ENCODE assay signal across 13 cellular contexts in the genomic region with DNA sequence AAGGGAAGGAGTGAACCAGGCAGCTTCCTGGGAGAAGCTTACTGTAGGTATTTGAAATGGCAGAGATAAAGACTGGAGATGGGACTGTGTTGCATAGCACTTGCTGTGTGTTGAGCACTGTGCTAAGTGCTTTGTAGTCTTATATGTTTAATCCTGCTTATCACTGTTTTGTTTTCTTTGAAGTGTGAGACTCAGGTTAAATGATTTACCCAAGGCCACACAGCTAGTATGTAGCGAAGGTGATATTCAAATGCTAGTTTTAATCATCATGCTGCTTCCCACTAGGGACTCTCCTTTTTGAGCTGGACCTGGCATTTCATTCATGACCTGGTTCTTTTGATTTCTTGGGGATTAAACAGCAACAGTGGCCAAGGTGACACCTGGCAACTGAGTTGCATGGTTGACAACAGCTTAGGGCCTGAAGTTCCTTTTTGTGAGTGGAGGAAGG.
DNase-seq lines count a peak whose midpoint lies in the region; ATAC-seq and TF ChIP-seq lines count a peak whose summit lies in the region.
"Had no signal": no experiment of that assay in that cellular context is flagged by ENCODE, and none has a peak within 500 bp of the region (broad histone marks: within the 10 kb centered on the region; RNA-seq: fewer than 3 reads in every experiment).

No MANE protein-coding gene starts in this region.

- DNase-seq in stimulated activated naive CD8-positive, alpha-beta T cell treated with anti-CD3 and anti-CD28 coated beads, Interleukin-15, amount 100 ng/mL, for 72 hours: no peak
- peak; percentile 53 for DNase-seq in SW480 (ENCODE audit: low spot score)
- peak; percentile 37 for DNase-seq in kidney tubule cell (ENCODE audit: low spot score)
- no peak for DNase-seq in NCI-H1105 treated with DMSO at 0.1 percent for 48 hours (lab: John Stamatoyannopoulos, UW)
- DNase-seq in NCI-H526 (lab: John Stamatoyannopoulos, UW): no peak
- DNase-seq: activated gamma-delta T cell; RPMI8226; stimulated activated CD4-positive, alpha-beta T cell treated with anti-CD3 and anti-CD28 coated beads, Interleukin-1b, Interleukin-23, amount 100 ng/mL, for 48 hours; T-helper 1 cell had no signal

- no peak for ATAC-seq in stimulated activated naive CD8-positive, alpha-beta T cell treated with anti-CD3 and anti-CD28 coated beads, Interleukin-15, amount 100 ng/mL, for 72 hours
- ATAC-seq in GM18505 (IDR thresholded peaks at IDR 0.05; ENCODE audit: unreplicated experiment): no peak
- no peak for ATAC-seq in GM19035 (IDR thresholded peaks at IDR 0.05; ENCODE audit: unreplicated experiment)
- ATAC-seq: gastroesophageal sphincter had no signal

- no peaks in the 10 kb centered on the region for H3K9me3 Mint-ChIP-seq in stimulated activated naive CD8-positive, alpha-beta T cell treated with anti-CD3 and anti-CD28 coated beads, Interleukin-15, Interleukin-2, amounts not matched to agents 100 ng/mL and 50 ng/mL, for 24 hours
- H3K9me3 Mint-ChIP-seq in stimulated activated naive CD8-positive, alpha-beta T cell treated with anti-CD3 and anti-CD28 coated beads, Interleukin-15, amount 100 ng/mL, for 72 hours: no peaks in the 10 kb centered on the region

- H3K4me3 Mint-ChIP-seq in stimulated activated naive CD8-positive, alpha-beta T cell treated with anti-CD3 and anti-CD28 coated beads, Interleukin-15, Interleukin-2, amounts not matched to agents 100 ng/mL and 50 ng/mL, for 24 hours: no peak overlapping the region
- H3K4me3 Mint-ChIP-seq in stimulated activated naive CD8-positive, alpha-beta T cell treated with anti-CD3 and anti-CD28 coated beads, Interleukin-15, amount 100 ng/mL, for 72 hours: no peak overlapping the region

- no peaks in the 10 kb centered on the region for H3K27me3 Mint-ChIP-seq in stimulated activated naive CD8-positive, alpha-beta T cell treated with anti-CD3 and anti-CD28 coated beads, Interleukin-15, Interleukin-2, amounts not matched to agents 100 ng/mL and 50 ng/mL, for 24 hours
- H3K27me3 Mint-ChIP-seq in stimulated activated naive CD8-positive, alpha-beta T cell treated with anti-CD3 and anti-CD28 coated beads, Interleukin-15, amount 100 ng/mL, for 72 hours: no peaks in the 10 kb centered on the region

- peak overlapping the region; percentile 42 for H3K27ac Mint-ChIP-seq in stimulated activated naive CD8-positive, alpha-beta T cell treated with anti-CD3 and anti-CD28 coated beads, Interleukin-15, Interleukin-2, amounts not matched to agents 100 ng/mL and 50 ng/mL, for 24 hours
- H3K27ac Mint-ChIP-seq in stimulated activated naive CD8-positive, alpha-beta T cell treated with anti-CD3 and anti-CD28 coated beads, Interleukin-15, amount 100 ng/mL, for 72 hours: no peak overlapping the region

- no peak for TF ChIP-seq POLR2A in GM18505 (IDR thresholded peaks at IDR 0.05; ENCODE audit: borderline replicate concordance, extremely low read depth, insufficient read depth, insufficient read length)

- peaks cover 5% of the 10 kb centered on the region for H3K36me3 Mint-ChIP-seq in stimulated activated naive CD8-positive, alpha-beta T cell treated with anti-CD3 and anti-CD28 coated beads, Interleukin-15, Interleukin-2, amounts not matched to agents 100 ng/mL and 50 ng/mL, for 24 hours (ENCODE audit: low read depth)

- peaks cover 56% of the 10 kb centered on the region for H3K4me1 Mint-ChIP-seq in stimulated activated naive CD8-positive, alpha-beta T cell treated with anti-CD3 and anti-CD28 coated beads, Interleukin-15, Interleukin-2, amounts not matched to agents 100 ng/mL and 50 ng/mL, for 24 hours (ENCODE audit: low read depth)
- H3K4me1 Mint-ChIP-seq in stimulated activated naive CD8-positive, alpha-beta T cell treated with anti-CD3 and anti-CD28 coated beads, Interleukin-15, amount 100 ng/mL, for 72 hours: peaks cover 41% of the 10 kb centered on the region

Comparison
In these comparisons a context has a peak if more than half of its experiments do, and no peak if none do; other contexts are left out.
1. DNase-seq: peak in SW480 (single experiment) and kidney tubule cell (single experiment); none in stimulated activated naive CD8-positive, alpha-beta T cell treated with anti-CD3 and anti-CD28 coated beads, Interleukin-15, amount 100 ng/mL, for 72 hours (0 of 2), NCI-H1105 treated with DMSO at 0.1 percent for 48 hours (single experiment) and NCI-H526 (0 of 2).